32 cellular contexts compared by ENCODE assay signal in the genomic region with DNA sequence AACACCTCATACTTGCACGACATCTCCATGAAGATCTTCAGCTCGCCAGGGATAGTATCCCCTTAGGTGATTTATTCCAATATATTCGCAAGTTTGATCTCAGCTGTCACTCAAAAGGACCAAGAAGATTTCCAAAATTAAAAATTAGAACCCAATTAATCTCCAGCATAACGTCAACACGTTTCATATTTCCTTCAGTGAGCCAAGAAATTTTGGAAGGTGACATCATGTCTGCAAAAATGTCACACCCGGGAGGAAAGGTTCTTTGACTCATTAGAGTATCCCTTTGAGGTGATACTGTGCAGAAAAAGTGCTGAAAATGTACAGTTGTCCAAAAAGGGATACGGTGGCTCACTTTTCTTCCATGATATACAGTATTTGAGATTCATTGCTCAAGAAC.
"Had no signal": no experiment of that assay in that cellular context is flagged by ENCODE, and none has a peak within 500 bp of the region (broad histone marks: within the 10 kb centered on the region; RNA-seq: fewer than 3 reads in every experiment).

No MANE protein-coding gene starts in this region.

- H3K27ac ChIP-seq: adrenal gland, ascending aorta, body of pancreas, brain microvascular endothelial cell, breast epithelium, cardiac muscle cell had no signal

- ATAC-seq: activated naive CD4-positive, alpha-beta T cell treated with anti-CD3 and anti-CD28 coated beads, Interleukin-2, amount 50 U/mL, for 72 hours; activated naive CD8-positive, alpha-beta T cell treated with anti-CD3 and anti-CD28 coated beads, Interleukin-2, amount 50 U/mL, for 24 hours; activated T-cell treated with anti-CD3 and anti-CD28 coated beads, Interleukin-2, amount 50 U/mL, for 4 hours; activated T-cell treated with anti-CD3 and anti-CD28 coated beads, Interleukin-2, amount 50 U/mL, for 72 hours; activated T-helper 17 cell treated with anti-CD3 and anti-CD28 coated beads, Interleukin-2, amount 50 U/mL, for 72 hours; body of pancreas had no signal

- H3K36me3 ChIP-seq: adrenal gland, ascending aorta, brain microvascular endothelial cell, breast epithelium, cardiac muscle cell had no signal

- H3K4me3 ChIP-seq: adrenal gland, ascending aorta, body of pancreas, breast epithelium, cardiac muscle cell had no signal

- H3K9me3 ChIP-seq: adrenal gland, ascending aorta, body of pancreas, breast epithelium had no signal

- H3K4me1 ChIP-seq: adrenal gland, ascending aorta, breast epithelium had no signal

- H3K27me3 ChIP-seq: adrenal gland, ascending aorta, body of pancreas, brain microvascular endothelial cell, breast epithelium, cardiac muscle cell had no signal

- FAIRE-seq: astrocyte, bronchial epithelial cell had no signal

- DNase-seq: activated effector memory CD4-positive, alpha-beta T cell treated with anti-CD3 and anti-CD28 coated beads, Interleukin-2, amount 50 U/mL, for 16 hours; activated effector memory CD4-positive, alpha-beta T cell treated with Interleukin-2 at 50 U/mL for 16 hours; activated gamma-delta T cell treated with Interleukin-2 at 50 U/mL for 16 hours; activated naive CD4-positive, alpha-beta T cell; activated naive CD4-positive, alpha-beta T cell treated with anti-CD3 and anti-CD28 coated beads for 36 hours; activated naive CD4-positive, alpha-beta T cell treated with anti-CD3 and anti-CD28 coated beads, Interleukin-2, amount 10 ng/mL, durations not matched to agents 7 days and 5 days; activated naive CD4-positive, alpha-beta T cell treated with anti-CD3 and anti-CD28 coated beads, Interleukin-2, amount 50 U/mL, for 16 hours; activated naive CD4-positive, alpha-beta T cell treated with Interleukin-2 at 50 U/mL for 16 hours; activated naive CD8-positive, alpha-beta T cell treated with anti-CD3 and anti-CD28 coated beads for 36 hours; activated naive CD8-positive, alpha-beta T cell treated with anti-CD3 and anti-CD28 coated beads, Interleukin-2, amount 10 ng/mL, durations not matched to agents 7 days and 5 days; activated naive CD8-positive, alpha-beta T cell treated with anti-CD3 and anti-CD28 coated beads, Interleukin-2, amount 50 U/mL, for 24 hours; activated T-cell treated with anti-CD3 and anti-CD28 coated beads, Interleukin-2, amount 50 U/mL, for 24 hours; activated T-cell treated with anti-CD3 and anti-CD28 coated beads, Interleukin-2, amount 50 U/mL, for 4 hours; activated T-cell treated with anti-CD3 and anti-CD28 coated beads, Interleukin-2, amount 50 U/mL, for 48 hours; activated T-cell treated with anti-CD3 and anti-CD28 coated beads, Interleukin-2, amount 50 U/mL, for 72 hours; adrenal gland; amniotic stem cell; amygdala; anterior cingulate cortex; aorta; body of pancreas; brain microvascular endothelial cell; caudate nucleus; central memory CD4-positive, alpha-beta T cell; cerebellar nuclear complex had no signal
